In genomic region chr9:33166263-33167083, GRCh38 we compare ENCODE assay signal across 8 cellular contexts. TPM values are rescaled to one million over a fixed set of nuclear protein-coding genes. Genes with fewer than 3 reads are reported as not detected.
A peak's percentile ranks its signal among the peaks of the same experiment; 100 is the strongest.
DNase-seq lines count a peak whose midpoint lies in the region; ATAC-seq and TF ChIP-seq lines count a peak whose summit lies in the region.

No MANE protein-coding gene starts in this region.

- ATAC-seq in CD4-positive, CD25-positive, alpha-beta regulatory T cell (ENCODE audit: low read depth in 2 of 2), result no peak
- ATAC-seq in GM21423 (IDR thresholded peaks at IDR 0.05; ENCODE audit: unreplicated experiment), result peak; percentile 1
- ATAC-seq in heart right ventricle, result peak; percentile 1 to 61 (median 17)
- ATAC-seq in HG03469 (IDR thresholded peaks at IDR 0.05; ENCODE audit: unreplicated experiment), result no peak
- no peak for ATAC-seq in GM19467 (IDR thresholded peaks at IDR 0.05; ENCODE audit: unreplicated experiment)

- H3K36me3 ChIP-seq in CD4-positive, CD25-positive, alpha-beta regulatory T cell (ENCODE audit: control insufficient read depth, insufficient read depth, low read length), result no peaks in the 10 kb centered on the region
- H3K36me3 ChIP-seq in heart right ventricle (no peaks in the 10 kb centered on the region), sigmoid colon (no peaks in the 10 kb centered on the region)

- no peaks in the 10 kb centered on the region for H3K9me3 Mint-ChIP-seq in CD4-positive, CD25-positive, alpha-beta regulatory T cell
- no peaks in the 10 kb centered on the region for H3K9me3 Mint-ChIP-seq in activated T-helper 2 cell treated with anti-CD3 and anti-CD28 coated beads, Interferon-gamma antibody, Interleukin-2, Interleukin-4, amounts not matched to agents 10 μg/mL and 5 μg/mL and 100 μg/mL, durations not matched to agents 14 hours and 24 hours and 36 hours

- TF ChIP-seq CTCF in heart right ventricle (IDR thresholded peaks at IDR 0.05), result no peak
- no peak for TF ChIP-seq CTCF in sigmoid colon (IDR thresholded peaks at IDR 0.05)

- H3K4me1 ChIP-seq in CD4-positive, CD25-positive, alpha-beta regulatory T cell (ENCODE audit: control insufficient read depth, insufficient read depth, low read length, poor library complexity, severe bottlenecking), result peaks cover 59% of the 10 kb centered on the region
- H3K4me1 ChIP-seq in heart right ventricle (peaks cover 25 to 70% (median 63%) of the 10 kb centered on the region in 9 donors), sigmoid colon (peaks cover 0 to 56% (median 53%) of the 10 kb centered on the region in 4 donors)

- no peaks in the 10 kb centered on the region for H3K36me3 Mint-ChIP-seq in CD4-positive, CD25-positive, alpha-beta regulatory T cell
- peaks cover 18% of the 10 kb centered on the region for H3K36me3 Mint-ChIP-seq in activated T-helper 2 cell treated with anti-CD3 and anti-CD28 coated beads, Interferon-gamma antibody, Interleukin-2, Interleukin-4, amounts not matched to agents 10 μg/mL and 5 μg/mL and 100 μg/mL, durations not matched to agents 14 hours and 24 hours and 36 hours (ENCODE audit: low read depth)

- TF ChIP-seq RAD21 in Ishikawa (IDR thresholded peaks at IDR 0.05; ENCODE audit: low read depth), result no peak

- no peaks in the 10 kb centered on the region for H3K9me3 ChIP-seq in CD4-positive, CD25-positive, alpha-beta regulatory T cell (ENCODE audit: control insufficient read depth in 2 of 2, low read length in 2 of 2)
- H3K9me3 ChIP-seq in heart right ventricle, result no peaks in the 10 kb centered on the region
- no peaks in the 10 kb centered on the region for H3K9me3 ChIP-seq in sigmoid colon

- peak overlapping the region; percentile 98 for H3K4me3 ChIP-seq in CD4-positive, CD25-positive, alpha-beta regulatory T cell (ENCODE audit: low read depth, low read length)
- H3K4me3 ChIP-seq in heart right ventricle (peak overlapping the region; percentile 45 to 100 (median 96)), sigmoid colon (peak overlapping the region; percentile 66 to 98 (median 88))

- H3K4me3 Mint-ChIP-seq in CD4-positive, CD25-positive, alpha-beta regulatory T cell, result peak overlapping the region; percentile 88 to 97 (median 96)
- peak overlapping the region; percentile 94 for H3K4me3 Mint-ChIP-seq in activated T-helper 2 cell treated with anti-CD3 and anti-CD28 coated beads, Interferon-gamma antibody, Interleukin-2, Interleukin-4, amounts not matched to agents 10 μg/mL and 5 μg/mL and 100 μg/mL, durations not matched to agents 14 hours and 24 hours and 36 hours (ENCODE audit: low read depth)

- H3K27ac ChIP-seq in CD4-positive, CD25-positive, alpha-beta regulatory T cell (ENCODE audit: insufficient read depth, low read length, poor library complexity, severe bottlenecking), result peak overlapping the region; percentile 96
- H3K27ac ChIP-seq in heart right ventricle, result peak overlapping the region; percentile 92 to 100 (median 100)
- peak overlapping the region; percentile 83 to 98 (median 92) for H3K27ac ChIP-seq in sigmoid colon

- peak overlapping the region; percentile 93 to 97 (median 96) for H3K27ac Mint-ChIP-seq in CD4-positive, CD25-positive, alpha-beta regulatory T cell
- H3K27ac Mint-ChIP-seq in activated T-helper 2 cell treated with anti-CD3 and anti-CD28 coated beads, Interferon-gamma antibody, Interleukin-2, Interleukin-4, amounts not matched to agents 10 μg/mL and 5 μg/mL and 100 μg/mL, durations not matched to agents 14 hours and 24 hours and 36 hours, result peak overlapping the region; percentile 92

- intact Hi-C loops in activated T-helper 2 cell treated with anti-CD3 and anti-CD28 coated beads, Interferon-gamma antibody, Interleukin-2, Interleukin-4, amounts not matched to agents 10 μg/mL and 5 μg/mL and 100 μg/mL, durations not matched to agents 14 hours and 24 hours and 36 hours (cut with micrococcal nuclease), result loop anchor here (1.0 to 10.0 kb wide), 9 partner anchors 7 to 782 kb away; partner anchors contain the start of genes ACO1, APTX, BAG1 and SMU1
- intact Hi-C loops in heart right ventricle (cut with DNase I), result loop anchor here in 7 of 10 donors (1.0 to 10.0 kb wide), 11 partner anchors 34 to 85 kb away; no protein-coding TSS in a partner anchor
- intact Hi-C loops in sigmoid colon (cut with DNase I), result loop anchor here (1.0 to 10.0 kb wide), 3 partner anchors 32 to 592 kb away; partner anchors contain the start of genes NDUFB6 and SMU1

- no peaks in the 10 kb centered on the region for H3K27me3 ChIP-seq in CD4-positive, CD25-positive, alpha-beta regulatory T cell (ENCODE audit: control insufficient read depth, insufficient read depth, low read length)
- no peaks in the 10 kb centered on the region for H3K27me3 ChIP-seq in heart right ventricle
- no peaks in the 10 kb centered on the region for H3K27me3 ChIP-seq in sigmoid colon

- peaks cover 17 to 75% (median 57%) of the 10 kb centered on the region in 4 donors for H3K4me1 Mint-ChIP-seq in CD4-positive, CD25-positive, alpha-beta regulatory T cell
- peaks cover 61% of the 10 kb centered on the region for H3K4me1 Mint-ChIP-seq in activated T-helper 2 cell treated with anti-CD3 and anti-CD28 coated beads, Interferon-gamma antibody, Interleukin-2, Interleukin-4, amounts not matched to agents 10 μg/mL and 5 μg/mL and 100 μg/mL, durations not matched to agents 14 hours and 24 hours and 36 hours (ENCODE audit: low read depth)

- peak in 1 of 3 donors; percentile 34 for DNase-seq in CD4-positive, CD25-positive, alpha-beta regulatory T cell
- no peak for DNase-seq in activated T-helper 2 cell treated with anti-CD3 and anti-CD28 coated beads, Interferon-gamma antibody, Interleukin-2, Interleukin-4, amounts not matched to agents 10 μg/mL and 5 μg/mL and 100 μg/mL, durations not matched to agents 14 hours and 24 hours and 36 hours (ENCODE audit: low spot score)
- DNase-seq in heart right ventricle (peak; percentile 46 to 70), sigmoid colon (peak; percentile 85)

- 0 to 1% methylated on average over 51 of the region's 51 CpGs for WGBS in heart right ventricle, 2 donors
- 0% methylated on average over 51 of the region's 51 CpGs for WGBS in sigmoid colon, 2 donors

- H3K27me3 Mint-ChIP-seq in CD4-positive, CD25-positive, alpha-beta regulatory T cell, result no peaks in the 10 kb centered on the region
- no peaks in the 10 kb centered on the region for H3K27me3 Mint-ChIP-seq in activated T-helper 2 cell treated with anti-CD3 and anti-CD28 coated beads, Interferon-gamma antibody, Interleukin-2, Interleukin-4, amounts not matched to agents 10 μg/mL and 5 μg/mL and 100 μg/mL, durations not matched to agents 14 hours and 24 hours and 36 hours (ENCODE audit: low read depth)

- TF ChIP-seq EP300 in Ishikawa (IDR thresholded peaks at IDR 0.05; ENCODE audit: borderline replicate concordance), result no peak
- no peak for TF ChIP-seq EP300 in sigmoid colon (IDR thresholded peaks at IDR 0.05)

- peak in 1 of 2 donors; percentile 15 for TF ChIP-seq POLR2A in sigmoid colon (IDR thresholded peaks at IDR 0.05)

TF ChIP-seq in Ishikawa, 13 proteins besides CTCF, POLR2A, EP300 and RAD21:
- TF ChIP-seq EGR1 (IDR thresholded peaks at IDR 0.05) (no peak), TCF12 (IDR thresholded peaks at IDR 0.05; ENCODE audit: low read depth) (0 out of 2 replicates have a peak, but pooled peaks have one; percentile 40), ZBTB7A (IDR thresholded peaks at IDR 0.05; ENCODE audit: low read depth) (no peak), TAF1 (IDR thresholded peaks at IDR 0.05; ENCODE audit: low read depth) (peak; percentile 64), MAX (IDR thresholded peaks at IDR 0.05) (peak; percentile 13; the same call in 1 of the 2 replicates)
TF ChIP-seq in Ishikawa: peak in this region for 3.

RNA-seq across cellular contexts. Expression of gene B4GALT1, which starts 0.7 kb away (rescaled TPM):
- total RNA-seq in CD4-positive, CD25-positive, alpha-beta regulatory T cell, result 87.8 TPM
- 10 to 100 TPM; 18.8 to 21.7 (median 20.6) TPM for polyA plus RNA-seq in CD4-positive, CD25-positive, alpha-beta regulatory T cell
- total RNA-seq in activated T-helper 2 cell treated with anti-CD3 and anti-CD28 coated beads, Interferon-gamma antibody, Interleukin-2, Interleukin-4, amounts not matched to agents 10 μg/mL and 5 μg/mL and 100 μg/mL, durations not matched to agents 14 hours and 24 hours and 36 hours, result 60.6 and 64.0 TPM in 2 replicates
- total RNA-seq in heart right ventricle (100 to 1,000 TPM in 1 of 10 donors, 10 to 100 TPM in 9; 30.0 to 117 (median 43.1) TPM), sigmoid colon (10 to 100 TPM; 20.3 to 28.0 (median 25.0) TPM)
- polyA plus RNA-seq in heart right ventricle (10 to 100 TPM; 14.8 to 29.0 TPM), sigmoid colon (100 to 1,000 TPM in 1 of 3 donors, 10 to 100 TPM in 2; 24.0 to 107 (median 61.5) TPM)

Comparison
In these comparisons a context has a peak if more than half of its experiments do, and no peak if none do; other contexts are left out.
1. ATAC-seq: peak in GM21423 (single experiment) and heart right ventricle (8 of 8); none in CD4-positive, CD25-positive, alpha-beta regulatory T cell (0 of 2), HG03469 (single experiment) and GM19467 (single experiment).
2. Peak in every context shown above with its lines, with median percentiles within 50 percentile points of each other: H3K27ac ChIP-seq and H3K4me3 ChIP-seq.